2 cellular contexts compared by ENCODE assay signal in genomic region chr2:18630541-18630940, GRCh38.
TF ChIP-seq lines count a peak whose summit lies in the region.

No MANE protein-coding gene starts in this region.

TF ChIP-seq in IMR-90, 13 proteins besides CTCF, POLR2A, EP300 and RAD21:
- TF ChIP-seq RFX5 (IDR thresholded peaks at IDR 0.05; ENCODE audit: low read depth, low read length), result no peak
- no peak for TF ChIP-seq SMC3 (IDR thresholded peaks at IDR 0.05; ENCODE audit: low read depth, low read length)
- TF ChIP-seq CHD1 (IDR thresholded peaks at IDR 0.05; ENCODE audit: low read depth, low read length), result no peak
- TF ChIP-seq RCOR1 (IDR thresholded peaks at IDR 0.05; ENCODE audit: insufficient replicate concordance, low read length), result no peak
- no peak for TF ChIP-seq BHLHE40 (IDR thresholded peaks at IDR 0.05; ENCODE audit: low read depth, low read length)
- no peak for TF ChIP-seq ELK1 (IDR thresholded peaks at IDR 0.05; ENCODE audit: borderline replicate concordance, low read depth, low read length)
- TF ChIP-seq NFE2L2 (IDR thresholded peaks at IDR 0.05; ENCODE audit: low read depth, low read length), result no peak

TF ChIP-seq in GM23338, 12 proteins besides CTCF, POLR2A, EP300 and RAD21:
- TF ChIP-seq ZNF331 (CRISPR knock-in tag; IDR thresholded peaks at IDR 0.05; ENCODE audit: low read depth) (no peak), ZNF114 (CRISPR knock-in tag; IDR thresholded peaks at IDR 0.05) (no peak), JUNB (IDR thresholded peaks at IDR 0.05; ENCODE audit: unreplicated experiment) (no peak), STAT1 (IDR thresholded peaks at IDR 0.05; ENCODE audit: unreplicated experiment) (no peak), ZNF462 (CRISPR knock-in tag; IDR thresholded peaks at IDR 0.05) (no peak)
